2 cellular contexts compared by ENCODE assay signal in genomic region chr15:72451224-72451623, GRCh38.
TF ChIP-seq lines count a peak whose summit lies in the region.

No MANE protein-coding gene starts in this region.

TF ChIP-seq in HepG2, 621 proteins besides CTCF, POLR2A, EP300 and RAD21 (continues in another document):
- TF ChIP-seq NR1H2 (CRISPR knock-in tag; IDR thresholded peaks at IDR 0.05; ENCODE audit: borderline replicate concordance, low read depth): no peak
- TF ChIP-seq REXO4 (CRISPR knock-in tag; IDR thresholded peaks at IDR 0.05; ENCODE audit: borderline replicate concordance): no peak
- no peak for TF ChIP-seq SYNCRIP (IDR thresholded peaks at IDR 0.05; ENCODE audit: insufficient read depth, low read depth, low read length)
- TF ChIP-seq ZNF773 (CRISPR knock-in tag; IDR thresholded peaks at IDR 0.05; ENCODE audit: borderline replicate concordance): no peak
- TF ChIP-seq RFX3 (CRISPR knock-in tag; IDR thresholded peaks at IDR 0.05): no peak
- TF ChIP-seq ZNF816 (CRISPR knock-in tag; IDR thresholded peaks at IDR 0.05; ENCODE audit: borderline replicate concordance): no peak
- TF ChIP-seq ATF7-NPFF (CRISPR knock-in tag; IDR thresholded peaks at IDR 0.05; ENCODE audit: low read depth): 0 out of 2 replicates have a peak, but pooled peaks have one; percentile 23
- TF ChIP-seq ZNF678 (CRISPR knock-in tag; IDR thresholded peaks at IDR 0.05): no peak
- no peak for TF ChIP-seq U2AF2 (IDR thresholded peaks at IDR 0.05; ENCODE audit: low read depth, low read length)
- no peak for TF ChIP-seq SMARCE1 (IDR thresholded peaks at IDR 0.05; ENCODE audit: borderline replicate concordance)
- TF ChIP-seq ZNF687 (CRISPR knock-in tag; IDR thresholded peaks at IDR 0.05): peak; percentile 68
- TF ChIP-seq LCORL (IDR thresholded peaks at IDR 0.05): no peak
- TF ChIP-seq LCORL (CRISPR knock-in tag; IDR thresholded peaks at IDR 0.05): no peak
- no peak for TF ChIP-seq ZSCAN9 (CRISPR knock-in tag; IDR thresholded peaks at IDR 0.05; ENCODE audit: borderline replicate concordance)
- TF ChIP-seq TBX2 (CRISPR knock-in tag; IDR thresholded peaks at IDR 0.05; ENCODE audit: borderline replicate concordance): no peak
- no peak for TF ChIP-seq AHR (CRISPR knock-in tag; IDR thresholded peaks at IDR 0.05)
- no peak for TF ChIP-seq ZZZ3 (CRISPR knock-in tag; IDR thresholded peaks at IDR 0.05; ENCODE audit: borderline replicate concordance)
- TF ChIP-seq GPBP1L1 (CRISPR knock-in tag; IDR thresholded peaks at IDR 0.05): no peak
- TF ChIP-seq MED8 (CRISPR knock-in tag; IDR thresholded peaks at IDR 0.05; ENCODE audit: insufficient replicate concordance): no peak
- TF ChIP-seq DBP (CRISPR knock-in tag; IDR thresholded peaks at IDR 0.05; ENCODE audit: not compliant biosample characterization): no peak
- no peak for TF ChIP-seq ZBTB20 (CRISPR knock-in tag; IDR thresholded peaks at IDR 0.05; ENCODE audit: borderline replicate concordance, low read depth)
- no peak for TF ChIP-seq ZNF556 (CRISPR knock-in tag; IDR thresholded peaks at IDR 0.05; ENCODE audit: borderline replicate concordance)
- no peak for TF ChIP-seq ZBTB37 (CRISPR knock-in tag; IDR thresholded peaks at IDR 0.05)
- 0 out of 2 replicates have a peak, but pooled peaks have one; percentile 27 for TF ChIP-seq BORCS8-MEF2B (CRISPR knock-in tag; IDR thresholded peaks at IDR 0.05)
- TF ChIP-seq HNRNPK (IDR thresholded peaks at IDR 0.05; ENCODE audit: low read depth, low read length, poor library complexity, severe bottlenecking): no peak
- TF ChIP-seq MBNL3 (CRISPR knock-in tag; conservative IDR thresholded peaks at IDR 0.05): no peak
- no peak for TF ChIP-seq CCAR2 (optimal IDR thresholded peaks at IDR 0.05; ENCODE audit: low read depth, low read length)
- TF ChIP-seq FOXK1 (CRISPR knock-in tag; IDR thresholded peaks at IDR 0.05; ENCODE audit: borderline replicate concordance, low read depth): no peak

TF ChIP-seq in H1, 55 proteins besides CTCF, POLR2A, EP300 and RAD21:
- TF ChIP-seq ATF3 (IDR thresholded peaks at IDR 0.05; ENCODE audit: insufficient read depth, low read depth, low read length) (no peak), SP2 (IDR thresholded peaks at IDR 0.05; ENCODE audit: low read length) (no peak), CBX5 (IDR thresholded peaks at IDR 0.05; ENCODE audit: low read depth, low read length) (no peak), ASH2L (IDR thresholded peaks at IDR 0.05; ENCODE audit: low read length) (no peak), RNF2 (IDR thresholded peaks at IDR 0.05; ENCODE audit: borderline replicate concordance, low read depth, low read length, missing control alignments, poor library complexity, severe bottlenecking) (no peak), TCF12 (IDR thresholded peaks at IDR 0.05; ENCODE audit: low read depth, low read length) (no peak), RFX5 (IDR thresholded peaks at IDR 0.05; ENCODE audit: borderline replicate concordance, low read depth, low read length) (no peak), KDM5A (IDR thresholded peaks at IDR 0.05; ENCODE audit: low read length) (no peak), KDM1A (IDR thresholded peaks at IDR 0.05; ENCODE audit: borderline replicate concordance, low read length) (no peak), MAX (IDR thresholded peaks at IDR 0.05) (no peak), BCL11A (IDR thresholded peaks at IDR 0.05; ENCODE audit: low read depth in 2 of 2, low read length in 2 of 2) (no peak), JUN (IDR thresholded peaks at IDR 0.05; ENCODE audit: low read depth, low read length) (no peak), MAFK (IDR thresholded peaks at IDR 0.05; ENCODE audit: low read depth, low read length) (no peak), USF2 (IDR thresholded peaks at IDR 0.05; ENCODE audit: low read length) (no peak), YY1 (IDR thresholded peaks at IDR 0.05; ENCODE audit: low read depth, low read length) (no peak), JUND (IDR thresholded peaks at IDR 0.05; ENCODE audit: low read length) (no peak)
